In the genomic region with DNA sequence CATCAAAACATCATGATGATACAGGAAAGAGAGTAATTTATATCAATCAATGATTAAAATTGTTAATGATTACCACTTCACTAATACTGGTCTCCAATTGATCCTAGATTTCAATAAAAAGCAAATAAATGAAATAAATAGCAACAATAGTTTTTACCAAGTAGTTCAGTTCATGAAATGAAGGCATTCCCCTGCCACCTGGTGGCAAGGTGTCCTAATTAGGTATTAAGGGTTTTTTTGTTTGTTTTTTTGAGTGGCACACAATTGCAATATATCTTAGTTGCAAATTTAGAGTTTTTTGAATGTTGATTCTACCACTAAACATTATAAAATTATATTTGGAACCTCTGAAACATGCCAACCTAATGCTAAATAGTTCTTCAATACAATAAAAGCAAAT, we compare ENCODE assay signal across 8 cellular contexts.
DNase-seq lines count a peak whose midpoint lies in the region; ATAC-seq and TF ChIP-seq lines count a peak whose summit lies in the region.

No MANE protein-coding gene starts in this region.

- no peaks in the 10 kb centered on the region for H3K4me1 Mint-ChIP-seq in MCF 10A (ENCODE audit: insufficient read depth, unreplicated experiment)
- H3K4me1 Mint-ChIP-seq in effector memory CD8-positive, alpha-beta T cell (ENCODE audit: low read depth in 2 of 2) = no peaks in the 10 kb centered on the region

- DNase-seq in AG10803 (ENCODE audit: low read depth) (peak; percentile 22), HT-29 (ENCODE audit: low spot score) (peak; percentile 66), MCF 10A (ENCODE audit: unreplicated experiment) (peak; percentile 41), NCI-H524 (lab: John Stamatoyannopoulos, UW) (no peak), NCI-H446 treated with DMSO at 0.1 percent for 48 hours (lab: John Stamatoyannopoulos, UW) (no peak)
- no peak for DNase-seq in effector memory CD8-positive, alpha-beta T cell
- no peak for DNase-seq in activated CD4-positive, alpha-beta T cell treated with anti-CD3 and anti-CD28 coated beads, Interleukin-2, amount 50 U/mL, for 4 hours

- H3K9ac ChIP-seq in liver (ENCODE audit: low read depth in 1 of 2, low read length in 2 of 2) = no peak overlapping the region

- H3K27ac Mint-ChIP-seq in MCF 10A (ENCODE audit: low read depth, unreplicated experiment) = no peak overlapping the region
- no peak overlapping the region for H3K27ac Mint-ChIP-seq in effector memory CD8-positive, alpha-beta T cell

- no peaks in the 10 kb centered on the region for H3K36me3 Mint-ChIP-seq in MCF 10A (ENCODE audit: insufficient read depth, unreplicated experiment)
- no peaks in the 10 kb centered on the region for H3K36me3 Mint-ChIP-seq in effector memory CD8-positive, alpha-beta T cell (ENCODE audit: insufficient read depth)

- H3K9me3 ChIP-seq in liver (ENCODE audit: control insufficient read depth in 4 of 4, low read length in 3 of 4) = peaks cover 0 to 3% (median 0%) of the 10 kb centered on the region in 4 donors

- no peaks in the 10 kb centered on the region for H3K36me3 ChIP-seq in liver (ENCODE audit: control insufficient read depth in 4 of 4, insufficient read depth in 3 of 4, low read depth in 1 of 4, low read length in 3 of 4)

- no peaks in the 10 kb centered on the region for H3K27me3 ChIP-seq in liver (ENCODE audit: control insufficient read depth in 4 of 4, insufficient read depth in 4 of 4, low read length in 3 of 4)

- no peaks in the 10 kb centered on the region for H3K9me3 Mint-ChIP-seq in MCF 10A (ENCODE audit: unreplicated experiment)
- H3K9me3 Mint-ChIP-seq in effector memory CD8-positive, alpha-beta T cell = no peaks in the 10 kb centered on the region

- H3K4me3 ChIP-seq in AG10803 (ENCODE audit: low read length) = no peak overlapping the region
- H3K4me3 ChIP-seq in liver (ENCODE audit: low read depth in 1 of 3, low read length in 3 of 3) = no peak overlapping the region

- TF ChIP-seq RAD21 in liver (IDR thresholded peaks at IDR 0.05) = peak; percentile 88 to 91

- peak; percentile 48 for TF ChIP-seq CTCF in AG10803 (conservative IDR thresholded peaks at IDR 0.05; ENCODE audit: low read length)
- peak; percentile 44 for TF ChIP-seq CTCF in MCF 10A (IDR thresholded peaks at IDR 0.05; ENCODE audit: unreplicated experiment)
- peak; percentile 55 for TF ChIP-seq CTCF in liver (IDR thresholded peaks at IDR 0.05; ENCODE audit: low read depth, low read length, missing input control)

- CTCF ChIA-PET in MCF 10A (lab: Yijun Ruan, JAX) = interaction anchor here (1.3 to 3.8 kb wide), 7 partner anchors 8 to 158 kb away, joined by 3 to 39 read pairs (median 5); partner anchors contain the start of gene PDE5A

- no peaks in the 10 kb centered on the region for H3K4me1 ChIP-seq in liver (ENCODE audit: control insufficient read depth in 4 of 4, insufficient read depth in 4 of 4, low read length in 3 of 4)

- no peak overlapping the region for H3K27ac ChIP-seq in liver (ENCODE audit: low read depth in 1 of 2, low read length in 2 of 2)

- no peak for ATAC-seq in effector memory CD8-positive, alpha-beta T cell (replicated peaks)

- intact Hi-C loops in MCF 10A (cut with micrococcal nuclease) = loop anchor here (1.0 to 10.0 kb wide), 5 partner anchors 157 to 801 kb away; no protein-coding TSS in a partner anchor

- H3K4me3 Mint-ChIP-seq in MCF 10A (ENCODE audit: unreplicated experiment) = no peak overlapping the region
- no peak overlapping the region for H3K4me3 Mint-ChIP-seq in effector memory CD8-positive, alpha-beta T cell

- POLR2A ChIA-PET in MCF 10A (lab: Yijun Ruan, JAX) = no interaction called here

- BruUV-seq in MCF 10A (replicated peaks; lab: Mats Ljungman, UMichigan) = no TSS peak

- H3K27me3 Mint-ChIP-seq in MCF 10A (ENCODE audit: insufficient read depth, unreplicated experiment) = no peaks in the 10 kb centered on the region
- H3K27me3 Mint-ChIP-seq in effector memory CD8-positive, alpha-beta T cell = no peaks in the 10 kb centered on the region

TF ChIP-seq in liver, 16 proteins besides CTCF, POLR2A, EP300 and RAD21:
- no peak for TF ChIP-seq GABPA (IDR thresholded peaks at IDR 0.05 in 1 of 2, conservative IDR thresholded peaks at IDR 0.05 in 1 of 2)
- TF ChIP-seq, protein P1, sequence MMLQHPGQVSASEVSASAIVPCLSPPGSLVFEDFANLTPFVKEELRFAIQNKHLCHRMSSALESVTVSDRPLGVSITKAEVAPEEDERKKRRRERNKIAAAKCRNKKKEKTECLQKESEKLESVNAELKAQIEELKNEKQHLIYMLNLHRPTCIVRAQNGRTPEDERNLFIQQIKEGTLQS (IDR thresholded peaks at IDR 0.05) = no peak
- TF ChIP-seq ZBTB33 (IDR thresholded peaks at IDR 0.05) = no peak
- no peak for TF ChIP-seq FOXA2 (IDR thresholded peaks at IDR 0.05)
- no peak for TF ChIP-seq NR2F2 (IDR thresholded peaks at IDR 0.05)
- no peak for TF ChIP-seq YY1 (IDR thresholded peaks at IDR 0.05)

Comparison
In these comparisons a context has a peak if more than half of its experiments do, and no peak if none do; other contexts are left out.
1. DNase-seq: peak in AG10803 (single experiment), HT-29 (single experiment) and MCF 10A (single experiment); none in effector memory CD8-positive, alpha-beta T cell (0 of 3), NCI-H524 (0 of 2), activated CD4-positive, alpha-beta T cell treated with anti-CD3 and anti-CD28 coated beads, Interleukin-2, amount 50 U/mL, for 4 hours (0 of 2) and NCI-H446 treated with DMSO at 0.1 percent for 48 hours (single experiment).
2. Peak in every context shown above with its lines, with median percentiles within 50 percentile points of each other: CTCF ChIP-seq.